ENCODE assay signal across 1 cellular context in genomic region chr19:40721936-40722661, GRCh38.
TF ChIP-seq lines count a peak whose summit lies in the region.

No MANE protein-coding gene starts in this region.

TF ChIP-seq in endothelial cell of umbilical vein, 7 proteins besides CTCF, POLR2A, EP300 and RAD21:
- TF ChIP-seq JUN (IDR thresholded peaks at IDR 0.05; ENCODE audit: borderline replicate concordance, insufficient read depth, insufficient read length, low read depth) (peak; percentile 55), POLR2AphosphoS5 (IDR thresholded peaks at IDR 0.05; ENCODE audit: insufficient read depth, low read depth, low read length) (peak; percentile 45), FOS (IDR thresholded peaks at IDR 0.05; ENCODE audit: borderline replicate concordance, insufficient read depth, low read length) (peak; percentile 77), MYC (IDR thresholded peaks at IDR 0.05; ENCODE audit: low read depth, low read length) (no peak)
